Comparison of ENCODE assay signal across 9 cellular contexts in genomic region chr19:51372649-51373504, GRCh38. TPM values are rescaled to one million over a fixed set of nuclear protein-coding genes. Genes with fewer than 3 reads are reported as not detected.
A peak's percentile ranks its signal among the peaks of the same experiment; 100 is the strongest.
DNase-seq lines count a peak whose midpoint lies in the region; ATAC-seq and TF ChIP-seq lines count a peak whose summit lies in the region.
"Had no signal": no experiment of that assay in that cellular context is flagged by ENCODE, and none has a peak within 500 bp of the region (broad histone marks: within the 10 kb centered on the region; RNA-seq: fewer than 3 reads in every experiment).

A gene with protein sequence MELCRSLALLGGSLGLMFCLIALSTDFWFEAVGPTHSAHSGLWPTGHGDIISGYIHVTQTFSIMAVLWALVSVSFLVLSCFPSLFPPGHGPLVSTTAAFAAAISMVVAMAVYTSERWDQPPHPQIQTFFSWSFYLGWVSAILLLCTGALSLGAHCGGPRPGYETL (minus strand): TSS chr19:51372654. CDS start chr19:51372535, 119 bp downstream.

- H3K4me3 Mint-ChIP-seq in naive B cell, result peak within 1 kb of the TSS in 3 of 8 donors; percentile 59 to 90 (median 65)

- no peak within 1 kb of the TSS for H3K27ac ChIP-seq in hepatocyte
- H3K27ac ChIP-seq: parathyroid adenoma had no signal

- peak within 1 kb of the TSS in 4 of 6 donors; percentile 14 to 74 (median 30) for H3K27ac Mint-ChIP-seq in naive B cell

- peaks cover 7 to 19% (median 7%) of the 10 kb centered on the region in 3 donors for H3K4me1 Mint-ChIP-seq in naive B cell

- peaks cover 7% of the 10 kb centered on the region for H3K4me1 ChIP-seq in hepatocyte (ENCODE audit: insufficient read depth)

- no peaks in the 10 kb centered on the region for H3K36me3 ChIP-seq in hepatocyte (replicated peaks; ENCODE audit: insufficient read depth, low read depth)

- H3K4me2 ChIP-seq in hepatocyte, result no peak within 1 kb of the TSS

- no peaks in the 10 kb centered on the region for H3K27me3 ChIP-seq in hepatocyte

- TF ChIP-seq CTCF in hepatocyte (IDR thresholded peaks at IDR 0.05; ENCODE audit: poor library complexity), result no peak

- no peaks in the 10 kb centered on the region for H3K79me2 ChIP-seq in hepatocyte
- H3K79me2 ChIP-seq: parathyroid adenoma had no signal

- no peaks in the 10 kb centered on the region for H3K9me2 ChIP-seq in hepatocyte (replicated peaks; ENCODE audit: insufficient read depth)

- POLR2A ChIA-PET in activated CD8-positive, alpha-beta memory T cell treated with anti-CD3 and anti-CD28 coated beads for 36 hours (lab: Charles Lee), result interaction anchor here (1.1 to 3.6 kb wide), 4 partner anchors 22 to 78 kb away, joined by 3 to 37 read pairs (median 11); no protein-coding TSS in a partner anchor

- no peaks in the 10 kb centered on the region for H4K20me1 ChIP-seq in hepatocyte (ENCODE audit: insufficient read depth, poor library complexity, severe bottlenecking)

- CTCF ChIA-PET in activated CD8-positive, alpha-beta memory T cell treated with anti-CD3 and anti-CD28 coated beads for 36 hours (lab: Charles Lee), result interaction anchor here (1.2 to 3.8 kb wide), 5 partner anchors 10 to 75 kb away, joined by 3 to 26 read pairs (median 8); no protein-coding TSS in a partner anchor

- DNase-seq in stimulated activated naive CD4-positive, alpha-beta T cell treated with Interleukin-2 at 50 U/mL for 16 hours (lab: John Stamatoyannopoulos, UW), result peak; percentile 83
- no peak for DNase-seq in stimulated activated naive CD4-positive, alpha-beta T cell (lab: John Stamatoyannopoulos, UW)
- DNase-seq in naive B cell, result no peak
- DNase-seq in hepatocyte (ENCODE audit: low spot score), result no peak

- no peaks in the 10 kb centered on the region for H3K36me3 Mint-ChIP-seq in naive B cell

- no peak within 1 kb of the TSS for H3K4me3 ChIP-seq in hepatocyte

- no peaks in the 10 kb centered on the region for H3K9me3 Mint-ChIP-seq in naive B cell

- WGBS in hepatocyte (ENCODE audit: low lambda C conversion rate, missing lambda C conversion rate), result 67% methylated on average over 9 of the region's 9 CpGs

- no peak for ATAC-seq in naive B cell (ENCODE audit: low read depth in 2 of 2)
- no peak for ATAC-seq in HG03378 (IDR thresholded peaks at IDR 0.05; ENCODE audit: unreplicated experiment)
- no peak for ATAC-seq in GM19467 (IDR thresholded peaks at IDR 0.05; ENCODE audit: unreplicated experiment)
- ATAC-seq in GM21529 (IDR thresholded peaks at IDR 0.05; ENCODE audit: unreplicated experiment), result no peak

- H2AFZ ChIP-seq in hepatocyte, result no peak within 1 kb of the TSS
- H2AFZ ChIP-seq: parathyroid adenoma had no signal

- H3K27me3 Mint-ChIP-seq in naive B cell, result no peaks in the 10 kb centered on the region

- H3K9me3 ChIP-seq in hepatocyte (ENCODE audit: low read depth), result no peaks in the 10 kb centered on the region

RNA-seq across cellular contexts. Expression of the gene that starts here (rescaled TPM):
- 100 to 1,000 TPM; 835 to 848 TPM for total RNA-seq in activated CD8-positive, alpha-beta memory T cell treated with anti-CD3 and anti-CD28 coated beads for 36 hours
- polyA plus RNA-seq in naive B cell (ENCODE audit: low read depth in 6 of 6) (10 to 100 TPM in 1 of 6 donors, 1 to 10 TPM in 5; 4.3 to 12.6 (median 7.2) TPM), hepatocyte (0.44 TPM in 1 of 2 replicates, not detected in the other)
- total RNA-seq in hepatocyte, result not detected in 2 replicates

Comparison
In these comparisons a context has a peak if more than half of its experiments do, and no peak if none do; other contexts are left out.
1. RNA of the gene that starts here (total RNA-seq): 835 to 848 TPM in activated CD8-positive, alpha-beta memory T cell treated with anti-CD3 and anti-CD28 coated beads for 36 hours; not detected in hepatocyte; every median in the first group is over 100 times any median in the second.